1 cellular context compared by ENCODE assay signal in the genomic region with DNA sequence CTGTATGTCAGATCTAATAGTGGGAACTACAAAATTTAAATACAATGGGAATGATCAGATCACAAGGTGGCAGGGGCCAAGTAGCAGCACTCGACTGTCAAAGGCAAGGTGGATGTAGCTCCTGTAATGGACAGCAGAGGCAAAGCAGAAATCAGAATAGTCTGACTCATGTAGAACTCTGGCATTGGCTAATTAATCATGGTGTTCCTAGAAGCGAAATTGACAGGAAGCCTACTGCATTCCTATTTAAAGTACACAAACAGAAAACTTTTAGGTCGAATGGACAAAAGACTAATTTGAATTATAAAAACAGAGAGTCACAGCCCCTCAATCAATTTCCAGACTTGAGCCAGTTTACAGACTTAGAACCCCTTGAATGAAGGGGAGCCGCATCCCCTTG.
TF ChIP-seq lines count a peak whose summit lies in the region.

No MANE protein-coding gene starts in this region.

TF ChIP-seq in endothelial cell of umbilical vein, 7 proteins besides CTCF, POLR2A, EP300 and RAD21:
- TF ChIP-seq FOS (IDR thresholded peaks at IDR 0.05; ENCODE audit: borderline replicate concordance, insufficient read depth, low read length) = no peak
